23 cellular contexts compared by ENCODE assay signal in the genomic region with DNA sequence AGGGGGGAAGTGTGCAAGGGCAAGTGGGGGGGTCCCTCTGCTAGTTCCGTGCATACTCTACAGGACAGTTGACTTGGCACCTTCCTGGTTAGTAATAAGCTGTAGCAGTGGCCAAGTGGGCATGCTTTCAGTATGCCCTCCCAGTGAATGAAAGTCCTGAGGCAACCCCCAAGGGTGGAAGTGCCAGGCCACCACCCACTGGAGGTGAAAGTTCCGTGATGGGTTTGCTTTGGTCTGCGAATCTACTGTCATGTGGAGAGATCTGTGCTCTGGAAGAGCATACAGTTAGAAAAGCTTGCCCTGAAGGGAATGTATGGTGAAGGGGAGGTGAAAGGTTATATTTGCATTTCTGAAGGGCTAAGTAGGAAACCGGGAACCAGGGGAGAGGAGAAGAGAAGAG. TPM values are rescaled to one million over a fixed set of nuclear protein-coding genes. Genes with fewer than 3 reads are reported as not detected.
"Had no signal": no experiment of that assay in that cellular context is flagged by ENCODE, and none has a peak within 500 bp of the region (broad histone marks: within the 10 kb centered on the region; RNA-seq: fewer than 3 reads in every experiment).

No MANE protein-coding gene starts in this region.

- FAIRE-seq: colon, endometrium, frontal cortex had no signal

- H3K27ac Mint-ChIP-seq: activated CD4-positive, alpha-beta T cell treated with anti-CD3 and anti-CD28 coated beads, Interleukin-2, amount 10 ng/mL, durations not matched to agents 24 days and 14 days; activated naive CD8-positive, alpha-beta T cell; stimulated activated memory B cell treated with anti-CD40 and anti-IgM and Interleukin-4, amounts not matched to agents 10 μg/mL and 1 μg/mL and 100 μg/mL, for 72 hours had no signal

- H3K27me3 ChIP-seq: neutrophil, sigmoid colon, testis, upper lobe of left lung had no signal

- H3K9me3 Mint-ChIP-seq: activated CD4-positive, alpha-beta T cell treated with anti-CD3 and anti-CD28 coated beads, Interleukin-2, amount 10 ng/mL, durations not matched to agents 24 days and 14 days; naive thymus-derived CD8-positive, alpha-beta T cell; stimulated activated memory B cell treated with anti-CD40 and anti-IgM and Interleukin-4, amounts not matched to agents 10 μg/mL and 1 μg/mL and 100 μg/mL, for 72 hours had no signal

- H3K9me3 ChIP-seq: neutrophil, sigmoid colon, testis, upper lobe of left lung had no signal

- H3K4me1 ChIP-seq: parathyroid adenoma had no signal

- H3K4me3 Mint-ChIP-seq: activated CD4-positive, alpha-beta T cell treated with anti-CD3 and anti-CD28 coated beads, Interleukin-2, amount 10 ng/mL, durations not matched to agents 24 days and 14 days; activated naive CD8-positive, alpha-beta T cell; naive thymus-derived CD8-positive, alpha-beta T cell; stimulated activated memory B cell treated with anti-CD40 and anti-IgM and Interleukin-4, amounts not matched to agents 10 μg/mL and 1 μg/mL and 100 μg/mL, for 72 hours had no signal

- H3K9ac ChIP-seq: parathyroid adenoma had no signal

- H3K79me2 ChIP-seq: parathyroid adenoma had no signal

- H3K27ac ChIP-seq: neutrophil, parathyroid adenoma, sigmoid colon, testis, upper lobe of left lung had no signal

- DNase-seq: activated CD4-positive, alpha-beta T cell treated with anti-CD3 and anti-CD28 coated beads, Interleukin-2, amount 10 ng/mL, durations not matched to agents 24 days and 14 days; activated CD8-positive, alpha-beta memory T cell treated with anti-CD3 and anti-CD28 coated beads for 24 hours; activated CD8-positive, alpha-beta memory T cell treated with anti-CD3 and anti-CD28 coated beads, Interleukin-2, amount 50 U/mL, for 48 hours; amygdala; caudate nucleus; naive thymus-derived CD8-positive, alpha-beta T cell; sigmoid colon; stimulated activated CD4-positive, alpha-beta T cell treated with anti-CD3 and anti-CD28 coated beads, Interleukin-4, amount 100 ng/mL, for 24 hours; T-helper 1 cell; T-helper 9 cell; testis; upper lobe of left lung had no signal

- ATAC-seq: naive thymus-derived CD8-positive, alpha-beta T cell; stimulated activated memory B cell treated with anti-CD40 and anti-IgM and Interleukin-4, amounts not matched to agents 10 μg/mL and 1 μg/mL and 100 μg/mL, for 72 hours had no signal

- H3K4me3 ChIP-seq: sigmoid colon, testis, upper lobe of left lung had no signal

- H2AFZ ChIP-seq: parathyroid adenoma had no signal

- H3K27me3 Mint-ChIP-seq: activated CD4-positive, alpha-beta T cell treated with anti-CD3 and anti-CD28 coated beads, Interleukin-2, amount 10 ng/mL, durations not matched to agents 24 days and 14 days; activated naive CD8-positive, alpha-beta T cell; naive thymus-derived CD8-positive, alpha-beta T cell; stimulated activated memory B cell treated with anti-CD40 and anti-IgM and Interleukin-4, amounts not matched to agents 10 μg/mL and 1 μg/mL and 100 μg/mL, for 72 hours had no signal

RNA-seq across cellular contexts. Expression of a gene that starts 31.9 kb away (rescaled TPM):
- total RNA-seq: activated CD4-positive, alpha-beta T cell treated with anti-CD3 and anti-CD28 coated beads, Interleukin-2, amount 10 ng/mL, durations not matched to agents 24 days and 14 days; frontal cortex; kidney epithelial cell; liver; mesenteric fat pad; naive thymus-derived CD8-positive, alpha-beta T cell; sigmoid colon; upper lobe of left lung had no signal
- polyA plus RNA-seq: esophagus; liver; naive thymus-derived CD8-positive, alpha-beta T cell; sigmoid colon had no signal
